11 cellular contexts compared by ENCODE assay signal in genomic region chr11:103806130-103806900, GRCh38.
DNase-seq lines count a peak whose midpoint lies in the region; ATAC-seq, FAIRE-seq and TF ChIP-seq lines count a peak whose summit lies in the region.
"Had no signal": no experiment of that assay in that cellular context is flagged by ENCODE, and none has a peak within 500 bp of the region (broad histone marks: within the 10 kb centered on the region; RNA-seq: fewer than 3 reads in every experiment).

No MANE protein-coding gene starts in this region.

- in situ Hi-C loops in HepG2 (cut with HindIII; ENCODE audit: extremely low pct_ligation_motif_present, low pct_unique_long_range_greater_than_20kb): no loop called here
- in situ Hi-C loops in GM13977 (cut with MboI; ENCODE audit: low pct_unique_long_range_greater_than_20kb, low sequenced_read_pairs, unreplicated experiment): no loop called here

- ATAC-seq in HG03066 (IDR thresholded peaks at IDR 0.05; ENCODE audit: low read depth, unreplicated experiment) (peak; percentile 53), natural killer cell (no peak), HepG2 (no peak)
- ATAC-seq: natural killer cell treated with Interleukin-12 subunit alpha and Interleukin-12 subunit beta and Interleukin-15 and Interleukin-18, amount 100 ng/mL, for 72 hours had no signal

- POLR2A ChIA-PET in HepG2 (lab: Yijun Ruan, JAX): no interaction called here

- H3K4me3 Mint-ChIP-seq in natural killer cell: no peak overlapping the region
- H3K4me3 Mint-ChIP-seq: CD8-positive, alpha-beta memory T cell; natural killer cell treated with Interleukin-12 subunit alpha and Interleukin-12 subunit beta and Interleukin-15 and Interleukin-18, amount 100 ng/mL, for 72 hours had no signal

- no peak overlapping the region for H3K4me2 ChIP-seq in HepG2 (ENCODE audit: low read depth, low read length)

- H3K9me3 Mint-ChIP-seq in natural killer cell: no peaks in the 10 kb centered on the region
- H3K9me3 Mint-ChIP-seq: CD8-positive, alpha-beta memory T cell; natural killer cell treated with Interleukin-12 subunit alpha and Interleukin-12 subunit beta and Interleukin-15 and Interleukin-18, amount 100 ng/mL, for 72 hours had no signal

- H3K4me3 ChIP-seq in bronchial epithelial cell (ENCODE audit: low read depth, low read length): no peak overlapping the region
- no peak overlapping the region for H3K4me3 ChIP-seq in HepG2 (replicated peaks in 1 of 3; ENCODE audit: insufficient read depth in 1 of 3, low read depth in 2 of 3, low read length in 3 of 3)

- H3K36me3 ChIP-seq in bronchial epithelial cell (ENCODE audit: control insufficient read depth, insufficient read depth, low read length): no peaks in the 10 kb centered on the region
- H3K36me3 ChIP-seq in HepG2 (replicated peaks in 1 of 2; ENCODE audit: control insufficient read depth in 1 of 2, insufficient read depth in 2 of 2, low read length in 2 of 2): no peaks in the 10 kb centered on the region

- no peak overlapping the region for H3K9ac ChIP-seq in HepG2 (ENCODE audit: insufficient read depth, low read depth, low read length)

- no peaks in the 10 kb centered on the region for H3K4me1 Mint-ChIP-seq in natural killer cell
- H3K4me1 Mint-ChIP-seq: CD8-positive, alpha-beta memory T cell had no signal

- H3K27me3 Mint-ChIP-seq in natural killer cell (ENCODE audit: low read depth in 2 of 2): peaks cover 0 to 3% of the 10 kb centered on the region in 2 donors

- peak; percentile 47 for DNase-seq in AG20443 (ENCODE audit: low spot score)
- DNase-seq in bronchial epithelial cell (ENCODE audit: low read depth): peak; percentile 64
- DNase-seq in lung microvascular endothelial cell (ENCODE audit: low read depth in 2 of 2): peak; percentile 26 to 82
- DNase-seq in natural killer cell: no peak
- no peak for DNase-seq in HepG2 (ENCODE audit: low spot score)
- no peak for DNase-seq in NCI-H1417 (lab: John Stamatoyannopoulos, UW)
- DNase-seq in GM13977 (ENCODE audit: low spot score): no peak
- DNase-seq: CD8-positive, alpha-beta memory T cell; foreskin melanocyte had no signal

- no peaks in the 10 kb centered on the region for H4K20me1 ChIP-seq in HepG2 (ENCODE audit: insufficient read depth, low read length)

- no peaks in the 10 kb centered on the region for H3K36me3 Mint-ChIP-seq in natural killer cell
- H3K36me3 Mint-ChIP-seq: CD8-positive, alpha-beta memory T cell; natural killer cell treated with Interleukin-12 subunit alpha and Interleukin-12 subunit beta and Interleukin-15 and Interleukin-18, amount 100 ng/mL, for 72 hours had no signal

- no peaks in the 10 kb centered on the region for H3K27me3 ChIP-seq in bronchial epithelial cell (ENCODE audit: control insufficient read depth, insufficient read depth, low read length)
- H3K27me3 ChIP-seq in HepG2 (ENCODE audit: control insufficient read depth in 1 of 2, insufficient read depth in 2 of 2, low read length in 2 of 2): no peaks in the 10 kb centered on the region

- BruUV-seq in HepG2 (replicated peaks; lab: Mats Ljungman, UMichigan): no TSS peak

- H3K27ac Mint-ChIP-seq in natural killer cell: no peak overlapping the region
- H3K27ac Mint-ChIP-seq: CD8-positive, alpha-beta memory T cell; natural killer cell treated with Interleukin-12 subunit alpha and Interleukin-12 subunit beta and Interleukin-15 and Interleukin-18, amount 100 ng/mL, for 72 hours had no signal

- intact Hi-C loops in natural killer cell (cut with micrococcal nuclease): no loop called here
- intact Hi-C loops in HepG2 (cut with micrococcal nuclease; ENCODE audit: unreplicated experiment): no loop called here

- H3K27ac ChIP-seq in HepG2 (ENCODE audit: extremely low read length, insufficient read depth, low read length): no peak overlapping the region

- CTCF ChIA-PET in HepG2 (lab: Yijun Ruan, JAX; ENCODE audit: low intra/inter-chr PET ratio, low total read pairs): no interaction called here

- no peak for TF ChIP-seq RAD21 in HepG2 (CRISPR knock-in tag; IDR thresholded peaks at IDR 0.05)

- TF ChIP-seq CTCF in bronchial epithelial cell (IDR thresholded peaks at IDR 0.05; ENCODE audit: insufficient read depth, low read length, severe bottlenecking) (no peak), natural killer cell (IDR thresholded peaks at IDR 0.05) (no peak), HepG2 (CRISPR knock-in tag; IDR thresholded peaks at IDR 0.05) (no peak), GM13977 (IDR thresholded peaks at IDR 0.05; ENCODE audit: extremely low read depth, insufficient read depth, missing control alignments) (no peak)

- H3K9me3 ChIP-seq in HepG2 (ENCODE audit: low read length): peaks cover 57% of the 10 kb centered on the region

- no peak for FAIRE-seq in bronchial epithelial cell (lab: Jason Lieb, UNC)
- FAIRE-seq in HepG2 (lab: Jason Lieb, UNC): no peak

- WGBS in HepG2 (ENCODE audit: low lambda C conversion rate): 2% methylated on average over 5 of the region's 5 CpGs

- H3K79me2 ChIP-seq in HepG2 (ENCODE audit: insufficient read depth, low read length): no peaks in the 10 kb centered on the region

- H3K4me1 ChIP-seq in HepG2 (ENCODE audit: insufficient read depth, low read length): no peaks in the 10 kb centered on the region

- TF ChIP-seq POLR2A in HepG2 (IDR thresholded peaks at IDR 0.05; ENCODE audit: insufficient read depth in 1 of 2, low read depth in 2 of 2, low read length in 2 of 2): no peak

- TF ChIP-seq EP300 in HepG2 (IDR thresholded peaks at IDR 0.05; ENCODE audit: low read depth in 2 of 2, low read length in 2 of 2) (no peak), HepG2 (CRISPR knock-in tag; IDR thresholded peaks at IDR 0.05; ENCODE audit: borderline replicate concordance) (no peak)

- H2AFZ ChIP-seq in HepG2 (ENCODE audit: low read length): no peak overlapping the region

TF ChIP-seq in HepG2, 621 proteins besides CTCF, POLR2A, EP300 and RAD21:
- TF ChIP-seq ZNF773 (CRISPR knock-in tag; IDR thresholded peaks at IDR 0.05; ENCODE audit: borderline replicate concordance) (no peak), ZNF326 (CRISPR knock-in tag; IDR thresholded peaks at IDR 0.05; ENCODE audit: borderline replicate concordance) (no peak), STAG1 (CRISPR knock-in tag; IDR thresholded peaks at IDR 0.05) (no peak), DR1 (CRISPR knock-in tag; IDR thresholded peaks at IDR 0.05) (no peak), TEAD3 (CRISPR knock-in tag; optimal IDR thresholded peaks at IDR 0.05; ENCODE audit: borderline replicate concordance) (no peak), NFIB (CRISPR knock-in tag; IDR thresholded peaks at IDR 0.05; ENCODE audit: borderline replicate concordance) (no peak)
- TF ChIP-seq, protein P1, sequence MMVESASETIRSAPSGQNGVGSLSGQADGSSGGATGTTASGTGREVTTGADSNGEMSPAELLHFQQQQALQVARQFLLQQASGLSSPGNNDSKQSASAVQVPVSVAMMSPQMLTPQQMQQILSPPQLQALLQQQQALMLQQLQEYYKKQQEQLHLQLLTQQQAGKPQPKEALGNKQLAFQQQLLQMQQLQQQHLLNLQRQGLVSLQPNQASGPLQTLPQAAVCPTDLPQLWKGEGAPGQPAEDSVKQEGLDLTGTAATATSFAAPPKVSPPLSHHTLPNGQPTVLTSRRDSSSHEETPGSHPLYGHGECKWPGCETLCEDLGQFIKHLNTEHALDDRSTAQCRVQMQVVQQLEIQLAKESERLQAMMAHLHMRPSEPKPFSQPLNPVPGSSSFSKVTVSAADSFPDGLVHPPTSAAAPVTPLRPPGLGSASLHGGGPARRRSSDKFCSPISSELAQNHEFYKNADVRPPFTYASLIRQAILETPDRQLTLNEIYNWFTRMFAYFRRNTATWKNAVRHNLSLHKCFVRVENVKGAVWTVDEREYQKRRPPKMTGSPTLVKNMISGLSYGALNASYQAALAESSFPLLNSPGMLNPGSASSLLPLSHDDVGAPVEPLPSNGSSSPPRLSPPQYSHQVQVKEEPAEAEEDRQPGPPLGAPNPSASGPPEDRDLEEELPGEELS (CRISPR knock-in tag; IDR thresholded peaks at IDR 0.05): no peak
- TF ChIP-seq, protein P2, sequence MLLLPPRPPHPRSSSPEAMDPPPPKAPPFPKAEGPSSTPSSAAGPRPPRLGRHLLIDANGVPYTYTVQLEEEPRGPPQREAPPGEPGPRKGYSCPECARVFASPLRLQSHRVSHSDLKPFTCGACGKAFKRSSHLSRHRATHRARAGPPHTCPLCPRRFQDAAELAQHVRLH (CRISPR knock-in tag; IDR thresholded peaks at IDR 0.05; ENCODE audit: borderline replicate concordance, low read depth): no peak
- TF ChIP-seq, protein P3, sequence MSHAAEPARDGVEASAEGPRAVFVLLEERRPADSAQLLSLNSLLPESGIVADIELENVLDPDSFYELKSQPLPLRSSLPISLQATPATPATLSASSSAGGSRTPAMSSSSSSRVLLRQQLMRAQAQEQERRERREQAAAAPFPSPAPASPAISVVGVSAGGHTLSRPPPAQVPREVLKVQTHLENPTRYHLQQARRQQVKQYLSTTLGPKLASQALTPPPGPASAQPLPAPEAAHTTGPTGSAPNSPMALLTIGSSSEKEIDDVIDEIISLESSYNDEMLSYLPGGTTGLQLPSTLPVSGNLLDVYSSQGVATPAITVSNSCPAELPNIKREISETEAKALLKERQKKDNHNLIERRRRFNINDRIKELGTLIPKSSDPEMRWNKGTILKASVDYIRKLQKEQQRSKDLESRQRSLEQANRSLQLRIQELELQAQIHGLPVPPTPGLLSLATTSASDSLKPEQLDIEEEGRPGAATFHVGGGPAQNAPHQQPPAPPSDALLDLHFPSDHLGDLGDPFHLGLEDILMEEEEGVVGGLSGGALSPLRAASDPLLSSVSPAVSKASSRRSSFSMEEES (CRISPR knock-in tag; IDR thresholded peaks at IDR 0.05): no peak

Comparison
In these comparisons a context has a peak if more than half of its experiments do, and no peak if none do; other contexts are left out.
1. DNase-seq: peak in AG20443 (single experiment), bronchial epithelial cell (single experiment) and lung microvascular endothelial cell (2 of 2); none in natural killer cell (single experiment), HepG2 (single experiment), NCI-H1417 (0 of 3) and GM13977 (single experiment).